Comparison of ENCODE assay signal across 22 cellular contexts in genomic region chr1:218322762-218323161, GRCh38.
"Had no signal": no experiment of that assay in that cellular context is flagged by ENCODE, and none has a peak within 500 bp of the region (broad histone marks: within the 10 kb centered on the region; RNA-seq: fewer than 3 reads in every experiment).

No MANE protein-coding gene starts in this region.

- H3K4me1 ChIP-seq: colonic mucosa, esophagus squamous epithelium, right lobe of liver, spleen, tibial artery, upper lobe of left lung, vagina had no signal

- H3K4me3 Mint-ChIP-seq: natural killer cell treated with Interleukin-12 subunit alpha and Interleukin-12 subunit beta and Interleukin-15 and Interleukin-18, amount 100 ng/mL, for 72 hours; stimulated activated memory B cell treated with anti-CD40 and anti-IgM and Interleukin-4, amounts not matched to agents 10 μg/mL and 1 μg/mL and 100 μg/mL, for 72 hours; stimulated activated naive CD8-positive, alpha-beta T cell treated with anti-CD3 and anti-CD28 coated beads, Interleukin-15, Interleukin-2, amounts not matched to agents 100 ng/mL and 50 ng/mL, for 24 hours had no signal

- H3K9me3 Mint-ChIP-seq: natural killer cell treated with Interleukin-12 subunit alpha and Interleukin-12 subunit beta and Interleukin-15 and Interleukin-18, amount 100 ng/mL, for 72 hours; stimulated activated memory B cell treated with anti-CD40 and anti-IgM and Interleukin-4, amounts not matched to agents 10 μg/mL and 1 μg/mL and 100 μg/mL, for 72 hours; stimulated activated naive CD8-positive, alpha-beta T cell treated with anti-CD3 and anti-CD28 coated beads, Interleukin-15, Interleukin-2, amounts not matched to agents 100 ng/mL and 50 ng/mL, for 24 hours had no signal

- H3K36me3 ChIP-seq: colonic mucosa had no signal

- H3K9me3 ChIP-seq: colonic mucosa, esophagus squamous epithelium, right lobe of liver, spleen, tibial artery, upper lobe of left lung, vagina had no signal

- H3K4me3 ChIP-seq: colonic mucosa, esophagus squamous epithelium, hepatocyte, lung, right lobe of liver, spleen, tibial artery, upper lobe of left lung, vagina had no signal

- H3K27ac Mint-ChIP-seq: natural killer cell treated with Interleukin-12 subunit alpha and Interleukin-12 subunit beta and Interleukin-15 and Interleukin-18, amount 100 ng/mL, for 72 hours; stimulated activated memory B cell treated with anti-CD40 and anti-IgM and Interleukin-4, amounts not matched to agents 10 μg/mL and 1 μg/mL and 100 μg/mL, for 72 hours; stimulated activated naive CD8-positive, alpha-beta T cell treated with anti-CD3 and anti-CD28 coated beads, Interleukin-15, Interleukin-2, amounts not matched to agents 100 ng/mL and 50 ng/mL, for 24 hours had no signal

- H2AFZ ChIP-seq: hepatocyte had no signal

- H3K4me2 ChIP-seq: hepatocyte had no signal

- H3K27me3 Mint-ChIP-seq: natural killer cell treated with Interleukin-12 subunit alpha and Interleukin-12 subunit beta and Interleukin-15 and Interleukin-18, amount 100 ng/mL, for 72 hours; stimulated activated memory B cell treated with anti-CD40 and anti-IgM and Interleukin-4, amounts not matched to agents 10 μg/mL and 1 μg/mL and 100 μg/mL, for 72 hours; stimulated activated naive CD8-positive, alpha-beta T cell treated with anti-CD3 and anti-CD28 coated beads, Interleukin-15, Interleukin-2, amounts not matched to agents 100 ng/mL and 50 ng/mL, for 24 hours had no signal

- ATAC-seq: left colon; left ventricle myocardium superior; stimulated activated memory B cell treated with anti-CD40 and anti-IgM and Interleukin-4, amounts not matched to agents 10 μg/mL and 1 μg/mL and 100 μg/mL, for 72 hours had no signal

- DNase-seq: colonic mucosa; dermis blood vessel endothelial cell; esophagus squamous epithelium; foreskin fibroblast; head of caudate nucleus; left colon; left ventricle myocardium superior; mesenchymal stem cell; midbrain; spleen; stimulated activated CD4-positive, alpha-beta T cell treated with anti-CD3 and anti-CD28 coated beads, Interleukin-15, amount 100 ng/mL, for 24 hours; stimulated activated CD4-positive, alpha-beta T cell treated with anti-CD3 and anti-CD28 coated beads, Interleukin-1b, Interleukin-23, amount 100 ng/mL, for 48 hours; stimulated activated CD4-positive, alpha-beta T cell treated with anti-CD3 and anti-CD28 coated beads, Interleukin-4, amount 100 ng/mL, for 24 hours; tibial artery had no signal

- H3K4me1 Mint-ChIP-seq: stimulated activated memory B cell treated with anti-CD40 and anti-IgM and Interleukin-4, amounts not matched to agents 10 μg/mL and 1 μg/mL and 100 μg/mL, for 72 hours had no signal

- H3K27ac ChIP-seq: colonic mucosa, esophagus squamous epithelium, hepatocyte, right lobe of liver, spleen, tibial artery, upper lobe of left lung, vagina had no signal

- H3K36me3 Mint-ChIP-seq: natural killer cell treated with Interleukin-12 subunit alpha and Interleukin-12 subunit beta and Interleukin-15 and Interleukin-18, amount 100 ng/mL, for 72 hours had no signal

- H3K27me3 ChIP-seq: colonic mucosa, esophagus squamous epithelium, hepatocyte, right lobe of liver, spleen, tibial artery, upper lobe of left lung, vagina had no signal
